8 cellular contexts compared by ENCODE assay signal in the genomic region with DNA sequence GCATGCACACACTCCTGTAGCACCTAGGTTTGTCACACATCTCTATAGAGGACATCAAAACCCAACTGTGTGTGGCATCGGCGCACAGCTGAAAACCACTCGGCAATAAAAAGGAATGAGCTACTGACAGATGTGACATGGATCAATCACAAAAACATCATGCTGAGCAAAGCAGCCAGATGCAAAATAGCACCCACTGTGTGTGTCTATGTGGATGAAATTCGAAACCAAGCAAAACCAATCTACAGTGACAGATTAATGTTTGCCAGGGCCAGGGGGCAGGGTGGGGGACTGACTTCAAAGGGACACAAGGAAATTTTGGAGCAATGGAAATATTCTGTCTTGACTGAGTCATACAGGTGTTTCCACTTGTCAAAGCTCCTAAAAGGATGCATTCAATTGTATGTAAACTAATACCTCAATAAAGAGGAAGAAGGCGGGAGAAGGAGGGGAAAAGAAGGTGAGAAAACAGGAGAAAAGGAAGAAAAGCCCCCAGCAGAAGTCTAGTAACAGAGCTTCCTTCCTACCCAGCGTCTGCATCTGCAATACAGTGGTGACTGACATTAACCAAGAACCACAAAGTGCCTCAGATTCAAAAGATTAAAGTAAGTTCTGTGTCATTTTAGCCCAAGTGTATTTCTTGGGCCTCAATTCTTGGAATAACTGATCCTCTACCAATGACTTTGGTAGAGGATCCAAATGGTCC.
DNase-seq lines count a peak whose midpoint lies in the region; ATAC-seq lines count a peak whose summit lies in the region.

No MANE protein-coding gene starts in this region.

- ATAC-seq in activated naive CD8-positive, alpha-beta T cell treated with anti-CD3 and anti-CD28 coated beads, Interleukin-2, amount 50 U/mL, for 24 hours, result peak; percentile 94

- peak overlapping the region; percentile 30 for H3K4me3 Mint-ChIP-seq in activated naive CD8-positive, alpha-beta T cell treated with anti-CD3 and anti-CD28 coated beads, Interleukin-2, amount 50 U/mL, for 24 hours

- no peaks in the 10 kb centered on the region for H3K27me3 Mint-ChIP-seq in activated naive CD8-positive, alpha-beta T cell treated with anti-CD3 and anti-CD28 coated beads, Interleukin-2, amount 50 U/mL, for 24 hours

- DNase-seq in activated CD8-positive, alpha-beta memory T cell treated with anti-CD3 and anti-CD28 coated beads for 24 hours, result peak; percentile 64
- no peak for DNase-seq in activated CD8-positive, alpha-beta memory T cell treated with anti-CD3 and anti-CD28 coated beads, Interleukin-2, amount 50 U/mL, for 48 hours
- DNase-seq in NCI-H146 treated with DMSO at 0.1 percent for 48 hours (lab: John Stamatoyannopoulos, UW; ENCODE audit: unreplicated experiment) (peak; percentile 83), UCSD-AML1 (lab: John Stamatoyannopoulos, UW; ENCODE audit: unreplicated experiment) (no peak), SKM-1 (lab: John Stamatoyannopoulos, UW; ENCODE audit: unreplicated experiment) (no peak), NCI-H1105 treated with DMSO at 0.1 percent for 48 hours (lab: John Stamatoyannopoulos, UW) (no peak)
- DNase-seq in activated naive CD8-positive, alpha-beta T cell treated with anti-CD3 and anti-CD28 coated beads, Interleukin-2, amount 50 U/mL, for 24 hours, result peak; percentile 58
- DNase-seq in stimulated activated CD4-positive, alpha-beta T cell treated with anti-CD3 and anti-CD28 coated beads, Interleukin-2, amount 100 ng/mL, for 48 hours, result peak; percentile 30 to 33

- H3K9me3 Mint-ChIP-seq in activated naive CD8-positive, alpha-beta T cell treated with anti-CD3 and anti-CD28 coated beads, Interleukin-2, amount 50 U/mL, for 24 hours, result no peaks in the 10 kb centered on the region

- H3K27ac Mint-ChIP-seq in activated naive CD8-positive, alpha-beta T cell treated with anti-CD3 and anti-CD28 coated beads, Interleukin-2, amount 50 U/mL, for 24 hours, result peak overlapping the region; percentile 95

- H3K4me1 Mint-ChIP-seq in activated naive CD8-positive, alpha-beta T cell treated with anti-CD3 and anti-CD28 coated beads, Interleukin-2, amount 50 U/mL, for 24 hours, result peaks cover 76% of the 10 kb centered on the region

- H3K36me3 Mint-ChIP-seq in activated naive CD8-positive, alpha-beta T cell treated with anti-CD3 and anti-CD28 coated beads, Interleukin-2, amount 50 U/mL, for 24 hours (ENCODE audit: low read depth), result peaks cover 22% of the 10 kb centered on the region

Comparison
In these comparisons a context has a peak if more than half of its experiments do, and no peak if none do; other contexts are left out.
1. DNase-seq: peak in activated CD8-positive, alpha-beta memory T cell treated with anti-CD3 and anti-CD28 coated beads for 24 hours (single experiment), NCI-H146 treated with DMSO at 0.1 percent for 48 hours (single experiment), activated naive CD8-positive, alpha-beta T cell treated with anti-CD3 and anti-CD28 coated beads, Interleukin-2, amount 50 U/mL, for 24 hours (single experiment) and stimulated activated CD4-positive, alpha-beta T cell treated with anti-CD3 and anti-CD28 coated beads, Interleukin-2, amount 100 ng/mL, for 48 hours (2 of 2); none in activated CD8-positive, alpha-beta memory T cell treated with anti-CD3 and anti-CD28 coated beads, Interleukin-2, amount 50 U/mL, for 48 hours (single experiment), UCSD-AML1 (single experiment), SKM-1 (single experiment) and NCI-H1105 treated with DMSO at 0.1 percent for 48 hours (single experiment).